Comparison of ENCODE assay signal across 1 cellular context in the genomic region with DNA sequence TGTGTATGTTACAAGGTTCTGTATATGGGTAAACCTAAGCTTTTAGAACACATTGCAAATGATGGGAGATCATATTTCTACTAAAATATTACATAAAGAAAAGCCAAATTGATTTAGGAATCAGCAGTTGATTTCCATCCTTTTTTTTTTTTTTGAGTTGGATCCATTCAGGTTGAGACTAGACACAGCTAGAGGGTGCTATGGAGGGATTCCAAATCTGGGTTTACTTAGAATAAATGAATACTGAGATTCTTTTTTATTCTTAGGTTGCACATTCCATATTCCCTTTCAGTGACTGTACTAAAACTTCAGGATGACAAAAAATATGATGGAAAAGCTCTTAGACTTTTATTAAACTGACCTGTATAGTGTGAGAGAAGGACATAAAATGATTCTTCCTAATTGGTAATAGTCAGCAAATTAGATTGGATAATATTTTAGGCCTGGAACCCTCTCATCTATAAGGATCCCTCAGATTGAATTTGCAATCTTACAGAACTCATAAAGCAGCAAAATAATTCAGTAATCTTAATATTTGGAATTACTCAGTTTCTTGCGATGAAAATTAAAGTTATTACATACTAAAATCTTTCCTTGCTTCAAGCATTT.
TF ChIP-seq lines count a peak whose summit lies in the region.

No MANE protein-coding gene starts in this region.

TF ChIP-seq in SK-N-SH, 30 proteins besides CTCF, POLR2A, EP300 and RAD21 (continued from another document):
- TF ChIP-seq, protein P1, sequence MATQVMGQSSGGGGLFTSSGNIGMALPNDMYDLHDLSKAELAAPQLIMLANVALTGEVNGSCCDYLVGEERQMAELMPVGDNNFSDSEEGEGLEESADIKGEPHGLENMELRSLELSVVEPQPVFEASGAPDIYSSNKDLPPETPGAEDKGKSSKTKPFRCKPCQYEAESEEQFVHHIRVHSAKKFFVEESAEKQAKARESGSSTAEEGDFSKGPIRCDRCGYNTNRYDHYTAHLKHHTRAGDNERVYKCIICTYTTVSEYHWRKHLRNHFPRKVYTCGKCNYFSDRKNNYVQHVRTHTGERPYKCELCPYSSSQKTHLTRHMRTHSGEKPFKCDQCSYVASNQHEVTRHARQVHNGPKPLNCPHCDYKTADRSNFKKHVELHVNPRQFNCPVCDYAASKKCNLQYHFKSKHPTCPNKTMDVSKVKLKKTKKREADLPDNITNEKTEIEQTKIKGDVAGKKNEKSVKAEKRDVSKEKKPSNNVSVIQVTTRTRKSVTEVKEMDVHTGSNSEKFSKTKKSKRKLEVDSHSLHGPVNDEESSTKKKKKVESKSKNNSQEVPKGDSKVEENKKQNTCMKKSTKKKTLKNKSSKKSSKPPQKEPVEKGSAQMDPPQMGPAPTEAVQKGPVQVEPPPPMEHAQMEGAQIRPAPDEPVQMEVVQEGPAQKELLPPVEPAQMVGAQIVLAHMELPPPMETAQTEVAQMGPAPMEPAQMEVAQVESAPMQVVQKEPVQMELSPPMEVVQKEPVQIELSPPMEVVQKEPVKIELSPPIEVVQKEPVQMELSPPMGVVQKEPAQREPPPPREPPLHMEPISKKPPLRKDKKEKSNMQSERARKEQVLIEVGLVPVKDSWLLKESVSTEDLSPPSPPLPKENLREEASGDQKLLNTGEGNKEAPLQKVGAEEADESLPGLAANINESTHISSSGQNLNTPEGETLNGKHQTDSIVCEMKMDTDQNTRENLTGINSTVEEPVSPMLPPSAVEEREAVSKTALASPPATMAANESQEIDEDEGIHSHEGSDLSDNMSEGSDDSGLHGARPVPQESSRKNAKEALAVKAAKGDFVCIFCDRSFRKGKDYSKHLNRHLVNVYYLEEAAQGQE (IDR thresholded peaks at IDR 0.05; ENCODE audit: low read depth, low read length) = no peak
- TF ChIP-seq CHD2 (IDR thresholded peaks at IDR 0.05; ENCODE audit: low read length, partially characterized antibody) = no peak
